In the genomic region with DNA sequence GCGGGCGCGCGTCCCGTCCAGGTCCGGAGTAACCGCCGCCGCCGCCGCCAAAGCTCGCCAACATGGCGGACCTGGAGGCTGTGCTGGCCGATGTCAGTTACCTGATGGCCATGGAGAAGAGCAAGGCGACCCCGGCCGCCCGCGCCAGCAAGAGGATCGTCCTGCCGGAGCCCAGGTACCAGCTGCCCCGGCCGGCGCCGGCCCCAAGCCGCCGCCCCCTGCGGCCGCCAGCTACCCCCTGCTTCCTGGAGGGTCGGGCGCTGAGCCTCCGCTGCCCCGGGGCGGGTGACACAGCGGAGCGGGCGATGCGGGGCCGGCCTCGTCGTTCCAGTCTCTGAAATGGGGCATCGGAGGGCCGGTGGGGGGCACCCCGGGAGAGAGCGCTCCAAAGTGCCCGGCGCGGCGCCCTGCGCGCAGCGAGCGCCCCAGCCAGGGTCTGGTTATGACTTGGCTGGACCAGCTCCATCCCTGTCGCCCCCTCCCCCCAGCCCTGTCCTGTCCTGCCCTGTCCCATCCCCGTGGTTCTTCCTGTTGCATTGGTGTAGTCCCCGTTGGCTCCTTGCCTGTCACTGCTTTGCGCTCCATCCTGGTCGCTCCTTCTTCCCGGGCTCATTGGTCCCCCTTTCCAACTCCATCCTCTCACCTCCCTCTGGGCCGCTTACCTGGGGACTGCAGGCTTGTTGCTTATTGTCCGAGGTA, we compare ENCODE assay signal across 8 cellular contexts. TPM values are rescaled to one million over a fixed set of nuclear protein-coding genes. Genes with fewer than 3 reads are reported as not detected.
DNase-seq lines count a peak whose midpoint lies in the region; ATAC-seq and TF ChIP-seq lines count a peak whose summit lies in the region.

No MANE protein-coding gene starts in this region.

- H3K4me3 Mint-ChIP-seq in CD8-positive, alpha-beta T cell = peak overlapping the region; percentile 91
- H3K4me3 Mint-ChIP-seq in stimulated activated effector memory CD8-positive, alpha-beta T cell treated with anti-CD3 and anti-CD28 coated beads, Interleukin-12 subunit alpha, Interleukin-12 subunit beta, amount 100 ng/mL, for 72 hours = peak overlapping the region; percentile 81

- CTCF ChIA-PET in CD8-positive, alpha-beta T cell (lab: Charles Lee) = no interaction called here

- no peak for TF ChIP-seq CTCF in CD8-positive, alpha-beta T cell (IDR thresholded peaks at IDR 0.05)
- TF ChIP-seq CTCF in OCI-LY3 (IDR thresholded peaks at IDR 0.05; ENCODE audit: low read depth, low read length) (no peak), brain microvascular endothelial cell (IDR thresholded peaks at IDR 0.05; ENCODE audit: low read depth, low read length, missing control alignments) (no peak)

- H3K9me3 Mint-ChIP-seq in CD8-positive, alpha-beta T cell = no peaks in the 10 kb centered on the region
- H3K9me3 Mint-ChIP-seq in stimulated activated effector memory CD8-positive, alpha-beta T cell treated with anti-CD3 and anti-CD28 coated beads, Interleukin-12 subunit alpha, Interleukin-12 subunit beta, amount 100 ng/mL, for 72 hours = no peaks in the 10 kb centered on the region

- no peak overlapping the region for H3K27ac ChIP-seq in CD8-positive, alpha-beta T cell (ENCODE audit: low read depth, low read length)
- peak overlapping the region; percentile 81 for H3K27ac ChIP-seq in OCI-LY3 (ENCODE audit: low read length)
- no peak overlapping the region for H3K27ac ChIP-seq in brain microvascular endothelial cell

- H3K4me2 ChIP-seq in OCI-LY3 (ENCODE audit: low read length) = peak overlapping the region; percentile 76

- H3K36me3 ChIP-seq in CD8-positive, alpha-beta T cell (ENCODE audit: insufficient read depth, low read length) = no peaks in the 10 kb centered on the region
- H3K36me3 ChIP-seq in H7 (replicated peaks; ENCODE audit: control insufficient read depth, insufficient read depth, low read length) (no peaks in the 10 kb centered on the region), OCI-LY3 (replicated peaks; ENCODE audit: low read depth, low read length) (peaks cover 12% of the 10 kb centered on the region), brain microvascular endothelial cell (replicated peaks) (no peaks in the 10 kb centered on the region)

- H3K4me1 ChIP-seq in CD8-positive, alpha-beta T cell (ENCODE audit: insufficient read depth, low read length) = peaks cover 16% of the 10 kb centered on the region
- H3K4me1 ChIP-seq in OCI-LY3 (ENCODE audit: low read length) = peaks cover 58% of the 10 kb centered on the region

- no peak overlapping the region for H2AFZ ChIP-seq in OCI-LY3 (ENCODE audit: low read depth, low read length)

- no peaks in the 10 kb centered on the region for H3K27me3 ChIP-seq in CD8-positive, alpha-beta T cell (ENCODE audit: insufficient read depth, low read length)
- H3K27me3 ChIP-seq in H7 (ENCODE audit: control insufficient read depth, insufficient read depth, low read length) = peaks cover 10% of the 10 kb centered on the region
- no peaks in the 10 kb centered on the region for H3K27me3 ChIP-seq in OCI-LY3 (ENCODE audit: low read depth, low read length)
- H3K27me3 ChIP-seq in brain microvascular endothelial cell (replicated peaks) = no peaks in the 10 kb centered on the region

- H3K9me3 ChIP-seq in CD8-positive, alpha-beta T cell (ENCODE audit: low read length) = no peaks in the 10 kb centered on the region
- H3K9me3 ChIP-seq in OCI-LY3 (ENCODE audit: insufficient read depth, low read length) = no peaks in the 10 kb centered on the region

- H3K27me3 Mint-ChIP-seq in CD8-positive, alpha-beta T cell (ENCODE audit: low read depth) = no peaks in the 10 kb centered on the region

- peak overlapping the region; percentile 72 for H3K27ac Mint-ChIP-seq in CD8-positive, alpha-beta T cell
- H3K27ac Mint-ChIP-seq in stimulated activated effector memory CD8-positive, alpha-beta T cell treated with anti-CD3 and anti-CD28 coated beads, Interleukin-12 subunit alpha, Interleukin-12 subunit beta, amount 100 ng/mL, for 72 hours = peak overlapping the region; percentile 86

- peak overlapping the region; percentile 89 for H3K9ac ChIP-seq in OCI-LY3 (ENCODE audit: low read length)

- peaks cover 8% of the 10 kb centered on the region for H3K36me3 Mint-ChIP-seq in CD8-positive, alpha-beta T cell
- H3K36me3 Mint-ChIP-seq in stimulated activated effector memory CD8-positive, alpha-beta T cell treated with anti-CD3 and anti-CD28 coated beads, Interleukin-12 subunit alpha, Interleukin-12 subunit beta, amount 100 ng/mL, for 72 hours = no peaks in the 10 kb centered on the region

- intact Hi-C loops in CD8-positive, alpha-beta T cell (cut with DNase I, micrococcal nuclease) = no loop called here

- DNase-seq in CD8-positive, alpha-beta T cell = peak in 2 of 7 experiments; percentile 4 to 49
- DNase-seq in H7 (peak; percentile 79), brain microvascular endothelial cell (no peak), left kidney (ENCODE audit: low read depth, low spot score) (peak; percentile 72)
- DNase-seq in stimulated activated effector memory CD8-positive, alpha-beta T cell treated with anti-CD3 and anti-CD28 coated beads, Interleukin-12 subunit alpha, Interleukin-12 subunit beta, amount 100 ng/mL, for 72 hours (ENCODE audit: low spot score in 2 of 2) = peak; percentile 11 to 62

- POLR2A ChIA-PET in CD8-positive, alpha-beta T cell (lab: Charles Lee) = no interaction called here

- in situ Hi-C loops in brain microvascular endothelial cell (cut with HindIII; ENCODE audit: low pct_ligation_motif_present, low sequenced_read_pairs) = no loop called here

- peaks cover 32% of the 10 kb centered on the region for H4K20me1 ChIP-seq in OCI-LY3 (ENCODE audit: insufficient read depth, low read length)

- peaks cover 31% of the 10 kb centered on the region for H3K4me1 Mint-ChIP-seq in CD8-positive, alpha-beta T cell (ENCODE audit: low read depth)
- peaks cover 25% of the 10 kb centered on the region for H3K4me1 Mint-ChIP-seq in stimulated activated effector memory CD8-positive, alpha-beta T cell treated with anti-CD3 and anti-CD28 coated beads, Interleukin-12 subunit alpha, Interleukin-12 subunit beta, amount 100 ng/mL, for 72 hours

- ATAC-seq in CD8-positive, alpha-beta T cell = no peak
- ATAC-seq in stimulated activated effector memory CD8-positive, alpha-beta T cell treated with anti-CD3 and anti-CD28 coated beads, Interleukin-12 subunit alpha, Interleukin-12 subunit beta, amount 100 ng/mL, for 72 hours = peak; percentile 40
- no peak for ATAC-seq in GM21717 (IDR thresholded peaks at IDR 0.05; ENCODE audit: unreplicated experiment)
- no peak for ATAC-seq in HG03565 (IDR thresholded peaks at IDR 0.05; ENCODE audit: unreplicated experiment)

- H3K4me3 ChIP-seq in CD8-positive, alpha-beta T cell (ENCODE audit: low read depth, low read length) = peak overlapping the region; percentile 59
- peak overlapping the region; percentile 85 for H3K4me3 ChIP-seq in H7 (ENCODE audit: insufficient read depth, low read depth, low read length)
- peak overlapping the region; percentile 93 for H3K4me3 ChIP-seq in OCI-LY3 (ENCODE audit: low read length)
- peak overlapping the region; percentile 59 for H3K4me3 ChIP-seq in brain microvascular endothelial cell (ENCODE audit: low read depth, low read length)

- peaks cover 57% of the 10 kb centered on the region for H3K79me2 ChIP-seq in OCI-LY3 (ENCODE audit: low read length)

RNA-seq across cellular contexts. Expression of a gene that starts 0.7 kb away (rescaled TPM):
- 1 to 10 TPM; 1.5 to 2.3 TPM for total RNA-seq in CD8-positive, alpha-beta T cell
- total RNA-seq in H7 (2014; rRNA removed; shearing (Covaris generic)) = 7.1 and 12.1 TPM in 2 replicates
